8 cellular contexts compared by ENCODE assay signal in genomic region chr1:145956361-145956760, GRCh38. TPM values are rescaled to one million over a fixed set of nuclear protein-coding genes. Genes with fewer than 3 reads are reported as not detected.
A peak's percentile ranks its signal among the peaks of the same experiment; 100 is the strongest.
DNase-seq lines count a peak whose midpoint lies in the region; ATAC-seq and TF ChIP-seq lines count a peak whose summit lies in the region.

No MANE protein-coding gene starts in this region.

- TF ChIP-seq POLR2A in gastrocnemius medialis (IDR thresholded peaks at IDR 0.05): no peak

- DNase-seq in SK-N-MC (ENCODE audit: low read depth, low spot score) (no peak), fibroblast of mammary gland (ENCODE audit: low read depth) (no peak), gastrocnemius medialis (no peak), NOMO-1 treated with dmso at 0.1 percent for 144 hours (lab: John Stamatoyannopoulos, UW; ENCODE audit: unreplicated experiment) (no peak), mucosa of descending colon (no peak), NCI-H187 (lab: John Stamatoyannopoulos, UW) (no peak)

- no peaks in the 10 kb centered on the region for H3K36me3 ChIP-seq in ES-I3 (ENCODE audit: insufficient read depth, low read length)
- no peaks in the 10 kb centered on the region; the same call in 1 of the 2 replicates for H3K36me3 ChIP-seq in SK-N-MC (ENCODE audit: insufficient read depth, low read length)
- H3K36me3 ChIP-seq in gastrocnemius medialis: peaks cover 0 to 4% of the 10 kb centered on the region in 2 donors
- H3K36me3 ChIP-seq in mucosa of descending colon (ENCODE audit: low read depth): no peaks in the 10 kb centered on the region

- H3K9ac ChIP-seq in ES-I3 (ENCODE audit: low read depth, low read length) (peak overlapping the region; percentile 68; the same call in 1 of the 2 replicates), SK-N-MC (ENCODE audit: insufficient read length) (peak overlapping the region; percentile 81)

- ATAC-seq in gastrocnemius medialis (no peak), mucosa of descending colon (no peak), HG03196 (IDR thresholded peaks at IDR 0.05; ENCODE audit: unreplicated experiment) (no peak)

- no peaks in the 10 kb centered on the region for H3K27me3 ChIP-seq in gastrocnemius medialis

- H3K4me1 ChIP-seq in ES-I3 (ENCODE audit: insufficient read depth, low read length) (peaks cover 7% of the 10 kb centered on the region), gastrocnemius medialis (peaks cover 70 to 78% of the 10 kb centered on the region in 2 donors), mucosa of descending colon (ENCODE audit: low read depth) (peaks cover 27% of the 10 kb centered on the region)

- no peak for TF ChIP-seq CTCF in fibroblast of mammary gland (conservative IDR thresholded peaks at IDR 0.05; ENCODE audit: control insufficient read depth, insufficient read depth, low read depth, low read length)
- TF ChIP-seq CTCF in gastrocnemius medialis (IDR thresholded peaks at IDR 0.05 in 4 of 5, conservative IDR thresholded peaks at IDR 0.05 in 1 of 5): no peak
- TF ChIP-seq CTCF in mucosa of descending colon (IDR thresholded peaks at IDR 0.05): no peak

- peak overlapping the region; percentile 79; the same call in 1 of the 2 replicates for H3K27ac ChIP-seq in SK-N-MC
- H3K27ac ChIP-seq in gastrocnemius medialis: peak overlapping the region; percentile 88 to 99 (median 96)

- intact Hi-C loops in gastrocnemius medialis (cut with DNase I; ENCODE audit: low total_unique reads) (no loop called here), mucosa of descending colon (cut with DNase I, micrococcal nuclease) (no loop called here)

- in situ Hi-C loops in gastrocnemius medialis (cut with MboI; ENCODE audit: low sequenced_read_pairs in 4 of 4): loop anchor here in 1 of 4 donors (10.0 kb wide), 1 partner anchor 62 kb away; no protein-coding TSS in a partner anchor

- H3K4me3 ChIP-seq in SK-N-MC: peak overlapping the region; percentile 88
- peak overlapping the region; percentile 87 for H3K4me3 ChIP-seq in fibroblast of mammary gland (ENCODE audit: control insufficient read depth, low read depth, low read length)
- peak overlapping the region; percentile 62 to 88 (median 70) for H3K4me3 ChIP-seq in gastrocnemius medialis
- no peak overlapping the region for H3K4me3 ChIP-seq in mucosa of descending colon

- H3K9me3 ChIP-seq in ES-I3 (ENCODE audit: control insufficient read depth, insufficient read depth, low read length) (no peaks in the 10 kb centered on the region), SK-N-MC (ENCODE audit: low read depth, low read length) (no peaks in the 10 kb centered on the region), gastrocnemius medialis (no peaks in the 10 kb centered on the region), mucosa of descending colon (no peaks in the 10 kb centered on the region)

RNA-seq across cellular contexts. Expression of gene LIX1L, which starts 1.5 kb away (rescaled TPM):
- total RNA-seq in gastrocnemius medialis: 100 to 1,000 TPM in 1 of 4 donors, 10 to 100 TPM in 3; 37.1 to 108 (median 75.4) TPM
- 10 to 100 TPM in 2 of 3 donors, 1 to 10 TPM in 1; 3.9 to 34.3 (median 10.2) TPM for total RNA-seq in mucosa of descending colon

RNA-seq across cellular contexts. Expression of gene ANKRD34A, which starts 8.0 kb away (rescaled TPM):
- total RNA-seq in gastrocnemius medialis (10 to 100 TPM in 1 of 4 donors, 1 to 10 TPM in 3; 3.3 to 19.0 (median 6.7) TPM), mucosa of descending colon (under 1 TPM; 0.14 to 0.63 (median 0.41) TPM)

RNA-seq across cellular contexts. Expression of gene POLR3GL, which starts 8.1 kb away (rescaled TPM):
- total RNA-seq in gastrocnemius medialis (10 to 100 TPM; 43.5 to 78.8 (median 59.4) TPM), mucosa of descending colon (10 to 100 TPM; 15.7 to 26.8 (median 19.5) TPM)

RNA-seq across cellular contexts. Expression of gene RBM8A, which starts 29.1 kb away (rescaled TPM):
- 100 to 1,000 TPM; 199 to 589 (median 381) TPM for total RNA-seq in gastrocnemius medialis
- 10 to 100 TPM; 82.3 to 94.5 (median 93.9) TPM for total RNA-seq in mucosa of descending colon

RNA-seq across cellular contexts. Expression of gene PEX11B, which starts 37.8 kb away (rescaled TPM):
- total RNA-seq in gastrocnemius medialis (10 to 100 TPM; 23.2 to 46.0 (median 31.7) TPM), mucosa of descending colon (10 to 100 TPM; 25.5 to 34.8 (median 33.3) TPM)
